Comparison of ENCODE assay signal across 1 cellular context in the genomic region with DNA sequence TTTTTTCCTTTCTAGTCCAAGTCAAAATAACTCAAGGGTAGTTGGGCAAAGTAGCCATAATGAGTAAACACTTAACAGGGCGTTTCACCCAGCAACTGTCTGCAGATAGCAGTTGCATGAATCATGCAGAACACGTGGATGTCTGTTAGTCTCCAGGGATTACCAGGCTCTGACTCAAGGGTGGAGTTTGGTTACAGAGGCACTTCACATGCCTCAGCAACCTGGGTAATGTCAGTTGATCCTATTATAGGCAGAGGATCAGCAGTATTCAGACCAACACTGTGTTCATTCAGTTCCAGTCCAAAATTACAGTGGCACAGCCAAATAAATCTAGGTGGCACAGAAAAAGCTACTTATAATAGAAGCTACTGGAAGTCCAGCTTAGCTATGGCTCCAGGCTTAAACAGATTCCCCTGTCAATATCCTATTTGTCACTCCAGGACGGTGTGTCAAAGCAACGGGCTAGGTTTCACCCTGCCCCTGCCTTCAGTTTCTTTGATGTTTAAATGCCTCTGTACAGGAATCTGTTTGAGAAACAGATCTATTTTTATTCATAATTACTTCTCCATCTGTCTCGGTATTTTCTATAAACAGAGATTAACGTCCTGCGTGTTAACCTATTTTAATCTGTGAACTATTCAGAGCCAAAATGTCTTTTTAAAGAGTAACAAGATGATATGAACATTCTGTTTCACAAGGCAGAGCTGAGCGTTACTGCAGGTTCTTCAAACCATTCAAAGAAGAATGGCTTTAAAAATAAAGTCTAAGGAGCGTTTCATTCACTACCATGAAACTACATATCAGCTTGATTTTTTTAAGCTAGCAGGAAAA.
A peak's percentile ranks its signal among the peaks of the same experiment; 100 is the strongest.
TF ChIP-seq lines count a peak whose summit lies in the region.

No MANE protein-coding gene starts in this region.

TF ChIP-seq in HEK293, 187 proteins besides CTCF, POLR2A, EP300 and RAD21 (continued from another document):
- TF ChIP-seq ZNF629 (tag by site-specific recombination; IDR thresholded peaks at IDR 0.05), result peak; percentile 91
- no peak for TF ChIP-seq ZNF776 (tag by site-specific recombination; IDR thresholded peaks at IDR 0.05; ENCODE audit: borderline replicate concordance)
TF ChIP-seq in HEK293: peak in this region for 66.
